1 cellular context compared by ENCODE assay signal in genomic region chr15:52080031-52080430, GRCh38.
TF ChIP-seq lines count a peak whose summit lies in the region.

No MANE protein-coding gene starts in this region.

TF ChIP-seq in HepG2, 621 proteins besides CTCF, POLR2A, EP300 and RAD21:
- TF ChIP-seq ZNF142 (CRISPR knock-in tag; IDR thresholded peaks at IDR 0.05) (no peak), REPIN1 (CRISPR knock-in tag; IDR thresholded peaks at IDR 0.05; ENCODE audit: borderline replicate concordance, low read depth) (no peak)
